7 cellular contexts compared by ENCODE assay signal in genomic region chr7:100826546-100827329, GRCh38. TPM values are rescaled to one million over a fixed set of nuclear protein-coding genes. Genes with fewer than 3 reads are reported as not detected.
DNase-seq lines count a peak whose midpoint lies in the region; TF ChIP-seq lines count a peak whose summit lies in the region.

No MANE protein-coding gene starts in this region.

- TF ChIP-seq CTCF in HFF-Myc (IDR thresholded peaks at IDR 0.05; ENCODE audit: low read depth, low read length, missing control alignments): no peak
- no peak for TF ChIP-seq CTCF in spleen (IDR thresholded peaks at IDR 0.05 in 8 of 11, conservative IDR thresholded peaks at IDR 0.05 in 3 of 11)

- H3K27me3 Mint-ChIP-seq in activated T-helper 2 cell treated with anti-CD3 and anti-CD28 coated beads, Interferon-gamma antibody, Interleukin-2, Interleukin-4, amounts not matched to agents 10 μg/mL and 5 μg/mL and 100 μg/mL, durations not matched to agents 14 hours and 24 hours and 36 hours (ENCODE audit: low read depth): peaks cover 42% of the 10 kb centered on the region

- DNase-seq in HFF-Myc (ENCODE audit: extremely low read depth, low read depth) (no peak), spleen (no peak), NCI-H1092 (lab: John Stamatoyannopoulos, UW) (no peak), G401 (ENCODE audit: low spot score) (no peak), NCI-H128 (lab: John Stamatoyannopoulos, UW; ENCODE audit: unreplicated experiment) (no peak)
- DNase-seq in activated T-helper 2 cell treated with anti-CD3 and anti-CD28 coated beads, Interferon-gamma antibody, Interleukin-2, Interleukin-4, amounts not matched to agents 10 μg/mL and 5 μg/mL and 100 μg/mL, durations not matched to agents 14 hours and 24 hours and 36 hours (ENCODE audit: low spot score): no peak

- intact Hi-C loops in activated T-helper 2 cell treated with anti-CD3 and anti-CD28 coated beads, Interferon-gamma antibody, Interleukin-2, Interleukin-4, amounts not matched to agents 10 μg/mL and 5 μg/mL and 100 μg/mL, durations not matched to agents 14 hours and 24 hours and 36 hours (cut with micrococcal nuclease): no loop called here
- intact Hi-C loops in spleen (cut with DNase I; ENCODE audit: low total_unique reads): no loop called here

- H3K27me3 ChIP-seq in iPS-18a (ENCODE audit: control insufficient read depth, insufficient read depth, low read length): no peaks in the 10 kb centered on the region
- peaks cover 0 to 68% (median 20%) of the 10 kb centered on the region in 7 donors for H3K27me3 ChIP-seq in spleen (replicated peaks in 1 of 7)

- WGBS in spleen, 5 donors: 2 to 7% (median 3%) methylated on average over 22 to 69 of the region's 69 CpGs

- H3K36me3 ChIP-seq in iPS-18a (ENCODE audit: control insufficient read depth, low read depth, low read length) (peaks cover 26% of the 10 kb centered on the region), spleen (peaks cover 0 to 26% (median 17%) of the 10 kb centered on the region in 6 donors)

- H3K4me1 ChIP-seq in iPS-18a (ENCODE audit: control insufficient read depth, low read depth, low read length): no peaks in the 10 kb centered on the region
- peaks cover 2 to 85% (median 55%) of the 10 kb centered on the region in 6 donors for H3K4me1 ChIP-seq in spleen

- no peak overlapping the region for H3K27ac Mint-ChIP-seq in activated T-helper 2 cell treated with anti-CD3 and anti-CD28 coated beads, Interferon-gamma antibody, Interleukin-2, Interleukin-4, amounts not matched to agents 10 μg/mL and 5 μg/mL and 100 μg/mL, durations not matched to agents 14 hours and 24 hours and 36 hours

- TF ChIP-seq POLR2A in spleen (IDR thresholded peaks at IDR 0.05): no peak

- peaks cover 7% of the 10 kb centered on the region for H3K4me1 Mint-ChIP-seq in activated T-helper 2 cell treated with anti-CD3 and anti-CD28 coated beads, Interferon-gamma antibody, Interleukin-2, Interleukin-4, amounts not matched to agents 10 μg/mL and 5 μg/mL and 100 μg/mL, durations not matched to agents 14 hours and 24 hours and 36 hours (ENCODE audit: low read depth)

- H3K27ac ChIP-seq in iPS-18a (ENCODE audit: low read length): peak overlapping the region; percentile 29
- peak overlapping the region in 7 of 8 donors; percentile 35 to 87 (median 82) for H3K27ac ChIP-seq in spleen

- H3K9me3 Mint-ChIP-seq in activated T-helper 2 cell treated with anti-CD3 and anti-CD28 coated beads, Interferon-gamma antibody, Interleukin-2, Interleukin-4, amounts not matched to agents 10 μg/mL and 5 μg/mL and 100 μg/mL, durations not matched to agents 14 hours and 24 hours and 36 hours: no peaks in the 10 kb centered on the region

- peak overlapping the region; percentile 90 for H3K9ac ChIP-seq in iPS-18a (ENCODE audit: low read length)

- in situ Hi-C loops in G401 (cut with HindIII; ENCODE audit: low sequenced_read_pairs): no loop called here

- H3K36me3 Mint-ChIP-seq in activated T-helper 2 cell treated with anti-CD3 and anti-CD28 coated beads, Interferon-gamma antibody, Interleukin-2, Interleukin-4, amounts not matched to agents 10 μg/mL and 5 μg/mL and 100 μg/mL, durations not matched to agents 14 hours and 24 hours and 36 hours (ENCODE audit: low read depth): no peaks in the 10 kb centered on the region

- H3K9me3 ChIP-seq in iPS-18a (ENCODE audit: control insufficient read depth, low read depth, low read length) (no peaks in the 10 kb centered on the region), spleen (no peaks in the 10 kb centered on the region)

- H3K4me3 Mint-ChIP-seq in activated T-helper 2 cell treated with anti-CD3 and anti-CD28 coated beads, Interferon-gamma antibody, Interleukin-2, Interleukin-4, amounts not matched to agents 10 μg/mL and 5 μg/mL and 100 μg/mL, durations not matched to agents 14 hours and 24 hours and 36 hours (ENCODE audit: low read depth): peak overlapping the region; percentile 18

- peak overlapping the region; percentile 94 for H3K4me3 ChIP-seq in HFF-Myc (replicated peaks; ENCODE audit: low read depth, low read length)
- peak overlapping the region; percentile 93 for H3K4me3 ChIP-seq in iPS-18a (ENCODE audit: low read length)
- H3K4me3 ChIP-seq in spleen: peak overlapping the region; percentile 45 to 80 (median 60)

RNA-seq across cellular contexts. Expression of gene EPHB4, which starts 0.6 kb away (rescaled TPM):
- total RNA-seq in activated T-helper 2 cell treated with anti-CD3 and anti-CD28 coated beads, Interferon-gamma antibody, Interleukin-2, Interleukin-4, amounts not matched to agents 10 μg/mL and 5 μg/mL and 100 μg/mL, durations not matched to agents 14 hours and 24 hours and 36 hours: 2.1 and 2.4 TPM in 2 replicates
- total RNA-seq in spleen: 100 to 1,000 TPM in 5 of 7 donors, 10 to 100 TPM in 2; 82.9 to 157 (median 109) TPM
- polyA plus RNA-seq in spleen: 10 to 100 TPM; 14.8 to 34.7 (median 21.4) TPM
- total RNA-seq in G401 (2014; rRNA removed; shearing (Covaris generic)): 86.6 and 107 TPM in 2 replicates

RNA-seq across cellular contexts. Expression of gene SLC12A9, which starts 25.8 kb away (rescaled TPM):
- total RNA-seq in activated T-helper 2 cell treated with anti-CD3 and anti-CD28 coated beads, Interferon-gamma antibody, Interleukin-2, Interleukin-4, amounts not matched to agents 10 μg/mL and 5 μg/mL and 100 μg/mL, durations not matched to agents 14 hours and 24 hours and 36 hours: 27.3 and 31.6 TPM in 2 replicates
- 100 to 1,000 TPM in 1 of 7 donors, 10 to 100 TPM in 6; 34.4 to 109 (median 55.7) TPM for total RNA-seq in spleen
- polyA plus RNA-seq in spleen: 10 to 100 TPM; 17.0 to 48.4 (median 39.3) TPM
- 15.8 and 25.8 TPM in 2 replicates for total RNA-seq in G401 (2014; rRNA removed; shearing (Covaris generic))

RNA-seq across cellular contexts. Expression of gene TRIP6, which starts 40.4 kb away (rescaled TPM):
- 38.5 and 38.7 TPM in 2 replicates for total RNA-seq in activated T-helper 2 cell treated with anti-CD3 and anti-CD28 coated beads, Interferon-gamma antibody, Interleukin-2, Interleukin-4, amounts not matched to agents 10 μg/mL and 5 μg/mL and 100 μg/mL, durations not matched to agents 14 hours and 24 hours and 36 hours
- total RNA-seq in spleen: 10 to 100 TPM; 17.6 to 30.2 (median 22.2) TPM
- 10 to 100 TPM; 12.4 to 22.4 (median 14.8) TPM for polyA plus RNA-seq in spleen
- 360 and 395 TPM in 2 replicates for total RNA-seq in G401 (2014; rRNA removed; shearing (Covaris generic))

RNA-seq across cellular contexts. Expression of gene SRRT, which starts 48.2 kb away (rescaled TPM):
- total RNA-seq in activated T-helper 2 cell treated with anti-CD3 and anti-CD28 coated beads, Interferon-gamma antibody, Interleukin-2, Interleukin-4, amounts not matched to agents 10 μg/mL and 5 μg/mL and 100 μg/mL, durations not matched to agents 14 hours and 24 hours and 36 hours: 280 and 290 TPM in 2 replicates
- 100 to 1,000 TPM in 4 of 7 donors, 10 to 100 TPM in 3; 67.0 to 160 (median 132) TPM for total RNA-seq in spleen
- polyA plus RNA-seq in spleen: 100 to 1,000 TPM in 1 of 3 donors, 10 to 100 TPM in 2; 54.7 to 104 (median 92.6) TPM
- total RNA-seq in G401 (2014; rRNA removed; shearing (Covaris generic)): 92.2 and 134 TPM in 2 replicates

Comparison
In these comparisons a context has a peak if more than half of its experiments do, and no peak if none do; other contexts are left out.
1. RNA of gene EPHB4, which starts 0.6 kb away (total RNA-seq): 82.9 to 157 TPM in spleen and 86.6 to 107 TPM in G401; 2.1 to 2.4 TPM in activated T-helper 2 cell treated with anti-CD3 and anti-CD28 coated beads, Interferon-gamma antibody, Interleukin-2, Interleukin-4, amounts not matched to agents 10 μg/mL and 5 μg/mL and 100 μg/mL, durations not matched to agents 14 hours and 24 hours and 36 hours; every median in the first group is over 10 times any median in the second.
2. Peak in every context shown above with its lines, with median percentiles within 50 percentile points of each other: H3K4me3 ChIP-seq.